16 cellular contexts compared by ENCODE assay signal in the genomic region with DNA sequence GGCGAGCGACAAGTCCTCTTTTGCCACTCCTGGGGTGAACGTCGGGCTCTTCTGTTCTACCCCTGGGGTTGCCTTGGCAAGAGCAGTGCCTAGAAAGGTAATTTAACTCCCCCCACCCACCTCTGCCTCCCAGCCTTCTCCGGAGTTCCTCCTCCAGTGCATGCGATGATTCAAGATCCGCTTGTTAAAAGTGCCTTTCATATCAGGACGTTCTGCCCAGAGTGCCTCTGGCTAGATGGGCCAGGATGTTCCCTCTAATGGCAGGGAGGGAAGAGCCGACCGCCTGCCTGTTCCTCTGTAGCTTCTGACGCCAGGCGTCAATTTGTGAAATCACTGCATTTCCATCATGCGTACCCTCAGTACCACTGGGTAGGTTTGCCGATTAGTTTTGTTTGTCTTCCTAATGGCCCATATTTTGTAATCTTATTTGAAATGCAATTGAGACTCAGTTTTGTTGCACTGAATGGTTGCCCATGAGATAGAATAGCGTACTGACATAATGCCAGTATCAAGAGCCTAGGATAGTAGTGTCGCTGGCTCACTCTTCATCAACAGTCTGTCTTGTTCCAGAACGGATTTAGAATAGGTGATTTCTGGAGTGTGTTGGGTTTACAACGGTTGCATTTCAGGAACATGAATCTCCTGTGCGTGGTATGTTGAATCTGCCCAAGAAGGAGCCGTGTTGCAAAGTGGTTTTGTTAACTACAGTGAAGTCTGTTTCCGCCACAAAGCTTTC. TPM values are rescaled to one million over a fixed set of nuclear protein-coding genes. Genes with fewer than 3 reads are reported as not detected.
A peak's percentile ranks its signal among the peaks of the same experiment; 100 is the strongest.
DNase-seq lines count a peak whose midpoint lies in the region; ATAC-seq and TF ChIP-seq lines count a peak whose summit lies in the region.
"Had no signal": no experiment of that assay in that cellular context is flagged by ENCODE, and none has a peak within 500 bp of the region (broad histone marks: within the 10 kb centered on the region; RNA-seq: fewer than 3 reads in every experiment).

No MANE protein-coding gene starts in this region.

- ATAC-seq in heart right ventricle (peak in 6 of 8 donors; percentile 36 to 75 (median 46)), left lobe of liver (no peak), upper lobe of right lung (no peak), HG03571 (IDR thresholded peaks at IDR 0.05; ENCODE audit: unreplicated experiment) (no peak), HG03432 (IDR thresholded peaks at IDR 0.05; ENCODE audit: unreplicated experiment) (no peak), HG02610 (IDR thresholded peaks at IDR 0.05; ENCODE audit: unreplicated experiment) (no peak)
- ATAC-seq: HCT116 had no signal

- H3K4me1 ChIP-seq in heart right ventricle (peaks cover 7 to 57% (median 33%) of the 10 kb centered on the region in 9 donors), upper lobe of right lung (peaks cover 19% of the 10 kb centered on the region)

- no peak for TF ChIP-seq CTCF in heart right ventricle (IDR thresholded peaks at IDR 0.05)
- no peak for TF ChIP-seq CTCF in upper lobe of right lung (IDR thresholded peaks at IDR 0.05)

- H3K9me3 ChIP-seq in heart right ventricle (no peaks in the 10 kb centered on the region), upper lobe of right lung (no peaks in the 10 kb centered on the region)
- H3K9me3 ChIP-seq: BLaER1 treated with 17β-estradiol and CSF1 and Interleukin-3, amounts not matched to agents 10 nM and 100 nM had no signal

- intact Hi-C loops in heart right ventricle (cut with DNase I) (loop anchor here in 6 of 10 donors (2.0 to 10.0 kb wide), 4 partner anchors 238 to 713 kb away; no protein-coding TSS in a partner anchor), upper lobe of right lung (cut with DNase I) (loop anchor here (5.0 kb wide), 1 partner anchor 238 kb away; no protein-coding TSS in a partner anchor)

- H3K4me3 ChIP-seq in heart right ventricle: no peak overlapping the region
- H3K4me3 ChIP-seq in upper lobe of right lung: no peak overlapping the region
- H3K4me3 ChIP-seq: BLaER1 treated with 17β-estradiol and CSF1 and Interleukin-3, amounts not matched to agents 10 nM and 100 nM had no signal

- WGBS in heart right ventricle, 2 donors: 69 to 76% methylated on average over 21 of the region's 21 CpGs

- DNase-seq in activated CD8-positive, alpha-beta memory T cell treated with anti-CD3 and anti-CD28 coated beads, Interleukin-2, amount 50 U/mL, for 48 hours: peak; percentile 4
- no peak for DNase-seq in activated CD8-positive, alpha-beta memory T cell treated with anti-CD3 and anti-CD28 coated beads for 24 hours
- DNase-seq in heart right ventricle (no peak), left lobe of liver (ENCODE audit: low spot score) (peak; percentile 40), upper lobe of right lung (peak; percentile 46)
- DNase-seq: 8988T; AML-193; CD4-positive, CD25-positive, alpha-beta regulatory T cell; DMS53; GF-D8 had no signal

- H3K27ac ChIP-seq in heart right ventricle (peak overlapping the region in 8 of 10 donors; percentile 40 to 81 (median 54)), upper lobe of right lung (no peak overlapping the region)
- H3K27ac ChIP-seq: BLaER1 treated with 17β-estradiol and CSF1 and Interleukin-3, amounts not matched to agents 10 nM and 100 nM; HL-60 had no signal

- H3K36me3 ChIP-seq in heart right ventricle (peaks cover 0 to 57% (median 7%) of the 10 kb centered on the region in 9 donors), upper lobe of right lung (peaks cover 60% of the 10 kb centered on the region)

- no peaks in the 10 kb centered on the region for H3K27me3 ChIP-seq in heart right ventricle
- no peaks in the 10 kb centered on the region for H3K27me3 ChIP-seq in upper lobe of right lung
- H3K27me3 ChIP-seq: BLaER1 treated with 17β-estradiol and CSF1 and Interleukin-3, amounts not matched to agents 10 nM and 100 nM had no signal

RNA-seq across cellular contexts. Expression of gene ECHDC3, which starts 13.5 kb away (rescaled TPM):
- 100 to 1,000 TPM in 2 of 10 donors, 10 to 100 TPM in 8; 39.6 to 114 (median 57.1) TPM for total RNA-seq in heart right ventricle
- 10 to 100 TPM; 15.0 to 83.1 TPM for polyA plus RNA-seq in heart right ventricle
- 137 TPM for total RNA-seq in left lobe of liver
- 39.4 TPM for total RNA-seq in upper lobe of right lung

Comparison
In these comparisons a context has a peak if more than half of its experiments do, and no peak if none do; other contexts are left out.
1. DNase-seq: peak in activated CD8-positive, alpha-beta memory T cell treated with anti-CD3 and anti-CD28 coated beads, Interleukin-2, amount 50 U/mL, for 48 hours (single experiment), left lobe of liver (single experiment) and upper lobe of right lung (single experiment); none in activated CD8-positive, alpha-beta memory T cell treated with anti-CD3 and anti-CD28 coated beads for 24 hours (single experiment) and heart right ventricle (0 of 2).
2. ATAC-seq: peak in heart right ventricle (6 of 8); none in left lobe of liver (single experiment), upper lobe of right lung (single experiment), HG03571 (single experiment), HG03432 (single experiment) and HG02610 (single experiment).